In the genomic region with DNA sequence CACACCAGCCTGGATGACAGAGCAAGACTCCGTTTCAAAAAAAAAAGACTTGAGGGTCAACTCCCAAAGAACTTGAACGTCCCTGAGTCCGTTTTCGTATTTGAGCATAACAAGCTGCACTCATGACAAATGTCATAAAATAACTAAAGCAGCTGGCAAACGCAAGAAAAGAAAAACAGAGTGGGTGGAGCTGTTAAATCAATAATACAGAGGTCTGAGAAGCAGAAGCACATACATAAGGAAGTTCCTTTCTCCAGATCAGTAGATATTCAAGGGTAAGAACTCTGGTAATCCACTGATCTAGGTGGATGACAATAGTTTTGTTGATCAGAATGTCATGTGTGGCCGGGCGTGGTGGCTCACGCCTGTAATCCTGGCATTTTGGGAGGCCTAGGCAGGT, we compare ENCODE assay signal across 18 cellular contexts.
DNase-seq lines count a peak whose midpoint lies in the region; ATAC-seq, FAIRE-seq and TF ChIP-seq lines count a peak whose summit lies in the region.
"Had no signal": no experiment of that assay in that cellular context is flagged by ENCODE, and none has a peak within 500 bp of the region (broad histone marks: within the 10 kb centered on the region; RNA-seq: fewer than 3 reads in every experiment).

No MANE protein-coding gene starts in this region.

- H3K36me3 ChIP-seq in colonic mucosa (no peaks in the 10 kb centered on the region), vagina (no peaks in the 10 kb centered on the region), GM23338 (ENCODE audit: insufficient read depth) (no peaks in the 10 kb centered on the region), Karpas-422 (ENCODE audit: insufficient read depth, low read length) (no peaks in the 10 kb centered on the region)
- H3K36me3 ChIP-seq: Peyer's patch had no signal

- H3K4me2 ChIP-seq in GM23338: no peak overlapping the region
- H3K4me2 ChIP-seq in Karpas-422 (ENCODE audit: low read depth, low read length, poor library complexity, severe bottlenecking): no peak overlapping the region

- H3K4me3 Mint-ChIP-seq in nephron (no peak overlapping the region), GM23338 (no peak overlapping the region)
- H3K4me3 Mint-ChIP-seq: CD8-positive, alpha-beta T cell had no signal

- H3K79me2 ChIP-seq in GM23338 (replicated peaks; ENCODE audit: insufficient read depth) (no peaks in the 10 kb centered on the region), Karpas-422 (ENCODE audit: low read length) (no peaks in the 10 kb centered on the region)

- H3F3A ChIP-seq in GM23338 (replicated peaks; ENCODE audit: low read depth): no peaks in the 10 kb centered on the region

- no peak for TF ChIP-seq POLR2A in vagina (IDR thresholded peaks at IDR 0.05)

- H3K4me1 Mint-ChIP-seq in nephron (peaks cover 39% of the 10 kb centered on the region), GM23338 (peaks cover 2% of the 10 kb centered on the region; the same call in 2 of the 3 replicates)

- H3K9me2 ChIP-seq in GM23338 (ENCODE audit: insufficient read depth) (no peaks in the 10 kb centered on the region; the same call in 1 of the 2 replicates), Karpas-422 (replicated peaks; ENCODE audit: insufficient read depth, low read length) (no peaks in the 10 kb centered on the region)

- H3K27me3 Mint-ChIP-seq in nephron (ENCODE audit: low read depth): peaks cover 4% of the 10 kb centered on the region
- H3K27me3 Mint-ChIP-seq in GM23338 (ENCODE audit: insufficient read depth, low read depth, poor library complexity): peaks cover 2% of the 10 kb centered on the region

- TF ChIP-seq CTCF in colonic mucosa (IDR thresholded peaks at IDR 0.05) (no peak), nephron (IDR thresholded peaks at IDR 0.05; ENCODE audit: unreplicated experiment in 3 of 3) (no peak), vagina (IDR thresholded peaks at IDR 0.05) (no peak), GM23338 (conservative IDR thresholded peaks at IDR 0.05; ENCODE audit: low read depth in 2 of 2) (no peak)

- H3K27me3 ChIP-seq in colonic mucosa (no peaks in the 10 kb centered on the region), vagina (no peaks in the 10 kb centered on the region), GM23338 (ENCODE audit: insufficient read depth) (no peaks in the 10 kb centered on the region), Karpas-422 (ENCODE audit: low read length) (no peaks in the 10 kb centered on the region)
- H3K27me3 ChIP-seq: Peyer's patch had no signal

- H3K4me3 ChIP-seq in colonic mucosa (no peak overlapping the region), vagina (no peak overlapping the region), GM23338 (no peak overlapping the region), Karpas-422 (ENCODE audit: low read length) (no peak overlapping the region)
- H3K4me3 ChIP-seq: Peyer's patch, SK-N-MC had no signal

- H4K20me1 ChIP-seq in GM23338 (replicated peaks; ENCODE audit: insufficient read depth) (no peaks in the 10 kb centered on the region), Karpas-422 (ENCODE audit: insufficient read depth, low read depth, low read length) (no peaks in the 10 kb centered on the region)

- H3K27ac Mint-ChIP-seq in nephron (peak overlapping the region in 2 of 3 experiments; percentile 22 to 77), GM23338 (no peak overlapping the region)
- H3K27ac Mint-ChIP-seq: CD8-positive, alpha-beta T cell had no signal

- no peak for FAIRE-seq in GM19239 (lab: Jason Lieb, UNC)
- FAIRE-seq: G401.6 had no signal

- no peaks in the 10 kb centered on the region for H3K9me3 ChIP-seq in colonic mucosa
- H3K9me3 ChIP-seq in vagina: no peaks in the 10 kb centered on the region
- H3K9me3 ChIP-seq in Karpas-422 (ENCODE audit: low read length): no peaks in the 10 kb centered on the region
- H3K9me3 ChIP-seq: Caco-2, Peyer's patch had no signal

- H2AFZ ChIP-seq in GM23338 (no peak overlapping the region), Karpas-422 (ENCODE audit: low read length) (no peak overlapping the region)

- H3K36me3 Mint-ChIP-seq in nephron (ENCODE audit: low read depth) (no peaks in the 10 kb centered on the region), GM23338 (ENCODE audit: low read depth) (no peaks in the 10 kb centered on the region)
- H3K36me3 Mint-ChIP-seq: CD8-positive, alpha-beta T cell had no signal

- DNase-seq in HT-29 (ENCODE audit: low spot score) (peak; percentile 15), colonic mucosa (no peak), vagina (ENCODE audit: extremely low spot score in 2 of 2) (no peak), GM19239 (ENCODE audit: insufficient read length, low spot score) (no peak), GM23338 (ENCODE audit: low spot score) (no peak), Karpas-422 (no peak)
- DNase-seq: Caco-2; CD8-positive, alpha-beta T cell; NCI-H1417 treated with DMSO at 0.1 percent for 48 hours; NCI-H526; OCI-M1; Peyer's patch; SIG-M5 had no signal

- no peak for ATAC-seq in GM23338
- ATAC-seq: CD8-positive, alpha-beta T cell; HCT116 had no signal

- H3K27ac ChIP-seq in colonic mucosa (peak overlapping the region; percentile 41), vagina (peak overlapping the region; percentile 40), GM23338 (ENCODE audit: low read depth) (no peak overlapping the region), Karpas-422 (ENCODE audit: low read length) (no peak overlapping the region)
- H3K27ac ChIP-seq: HL-60, SK-N-MC had no signal

- H3K4me1 ChIP-seq in colonic mucosa (no peaks in the 10 kb centered on the region), vagina (peaks cover 19% of the 10 kb centered on the region), GM23338 (ENCODE audit: insufficient read depth) (no peaks in the 10 kb centered on the region), Karpas-422 (ENCODE audit: low read length) (peaks cover 9% of the 10 kb centered on the region)
- H3K4me1 ChIP-seq: Peyer's patch had no signal

- H3K9ac ChIP-seq in colonic mucosa (ENCODE audit: low read depth in 2 of 2, low read length in 2 of 2): no peak overlapping the region
- H3K9ac ChIP-seq in Karpas-422 (ENCODE audit: low read length): no peak overlapping the region

- no peaks in the 10 kb centered on the region for H3K9me3 Mint-ChIP-seq in nephron
- no peaks in the 10 kb centered on the region for H3K9me3 Mint-ChIP-seq in GM23338
- H3K9me3 Mint-ChIP-seq: CD8-positive, alpha-beta T cell had no signal

- intact Hi-C loops in colonic mucosa (cut with DNase I) (no loop called here), vagina (cut with DNase I) (no loop called here)

TF ChIP-seq in GM23338, 12 proteins besides CTCF, POLR2A, EP300 and RAD21:
- TF ChIP-seq CREB1 (CRISPR knock-in tag; IDR thresholded peaks at IDR 0.05; ENCODE audit: low read depth) (no peak), NANOG (IDR thresholded peaks at IDR 0.05; ENCODE audit: borderline replicate concordance) (no peak), STAT1 (IDR thresholded peaks at IDR 0.05; ENCODE audit: unreplicated experiment) (no peak), EZH2 (IDR thresholded peaks at IDR 0.05; ENCODE audit: low read depth, unreplicated experiment) (no peak), ETS1 (IDR thresholded peaks at IDR 0.05) (no peak), POLR2AphosphoS5 (IDR thresholded peaks at IDR 0.05; ENCODE audit: low read depth) (no peak), JUNB (IDR thresholded peaks at IDR 0.05; ENCODE audit: unreplicated experiment) (no peak), ZNF331 (CRISPR knock-in tag; IDR thresholded peaks at IDR 0.05; ENCODE audit: low read depth) (no peak), EZH2phosphoT487 (IDR thresholded peaks at IDR 0.05; ENCODE audit: unreplicated experiment) (no peak)
- TF ChIP-seq, protein P1, sequence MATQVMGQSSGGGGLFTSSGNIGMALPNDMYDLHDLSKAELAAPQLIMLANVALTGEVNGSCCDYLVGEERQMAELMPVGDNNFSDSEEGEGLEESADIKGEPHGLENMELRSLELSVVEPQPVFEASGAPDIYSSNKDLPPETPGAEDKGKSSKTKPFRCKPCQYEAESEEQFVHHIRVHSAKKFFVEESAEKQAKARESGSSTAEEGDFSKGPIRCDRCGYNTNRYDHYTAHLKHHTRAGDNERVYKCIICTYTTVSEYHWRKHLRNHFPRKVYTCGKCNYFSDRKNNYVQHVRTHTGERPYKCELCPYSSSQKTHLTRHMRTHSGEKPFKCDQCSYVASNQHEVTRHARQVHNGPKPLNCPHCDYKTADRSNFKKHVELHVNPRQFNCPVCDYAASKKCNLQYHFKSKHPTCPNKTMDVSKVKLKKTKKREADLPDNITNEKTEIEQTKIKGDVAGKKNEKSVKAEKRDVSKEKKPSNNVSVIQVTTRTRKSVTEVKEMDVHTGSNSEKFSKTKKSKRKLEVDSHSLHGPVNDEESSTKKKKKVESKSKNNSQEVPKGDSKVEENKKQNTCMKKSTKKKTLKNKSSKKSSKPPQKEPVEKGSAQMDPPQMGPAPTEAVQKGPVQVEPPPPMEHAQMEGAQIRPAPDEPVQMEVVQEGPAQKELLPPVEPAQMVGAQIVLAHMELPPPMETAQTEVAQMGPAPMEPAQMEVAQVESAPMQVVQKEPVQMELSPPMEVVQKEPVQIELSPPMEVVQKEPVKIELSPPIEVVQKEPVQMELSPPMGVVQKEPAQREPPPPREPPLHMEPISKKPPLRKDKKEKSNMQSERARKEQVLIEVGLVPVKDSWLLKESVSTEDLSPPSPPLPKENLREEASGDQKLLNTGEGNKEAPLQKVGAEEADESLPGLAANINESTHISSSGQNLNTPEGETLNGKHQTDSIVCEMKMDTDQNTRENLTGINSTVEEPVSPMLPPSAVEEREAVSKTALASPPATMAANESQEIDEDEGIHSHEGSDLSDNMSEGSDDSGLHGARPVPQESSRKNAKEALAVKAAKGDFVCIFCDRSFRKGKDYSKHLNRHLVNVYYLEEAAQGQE (IDR thresholded peaks at IDR 0.05; ENCODE audit: unreplicated experiment): no peak
TF ChIP-seq in GM23338: peak in this region for 0.

Comparison
In these comparisons a context has a peak if more than half of its experiments do, and no peak if none do; other contexts are left out.
1. H3K27ac ChIP-seq: peak in colonic mucosa (single experiment) and vagina (single experiment); none in GM23338 (single experiment) and Karpas-422 (single experiment).